ENCODE assay signal across 13 cellular contexts in the genomic region with DNA sequence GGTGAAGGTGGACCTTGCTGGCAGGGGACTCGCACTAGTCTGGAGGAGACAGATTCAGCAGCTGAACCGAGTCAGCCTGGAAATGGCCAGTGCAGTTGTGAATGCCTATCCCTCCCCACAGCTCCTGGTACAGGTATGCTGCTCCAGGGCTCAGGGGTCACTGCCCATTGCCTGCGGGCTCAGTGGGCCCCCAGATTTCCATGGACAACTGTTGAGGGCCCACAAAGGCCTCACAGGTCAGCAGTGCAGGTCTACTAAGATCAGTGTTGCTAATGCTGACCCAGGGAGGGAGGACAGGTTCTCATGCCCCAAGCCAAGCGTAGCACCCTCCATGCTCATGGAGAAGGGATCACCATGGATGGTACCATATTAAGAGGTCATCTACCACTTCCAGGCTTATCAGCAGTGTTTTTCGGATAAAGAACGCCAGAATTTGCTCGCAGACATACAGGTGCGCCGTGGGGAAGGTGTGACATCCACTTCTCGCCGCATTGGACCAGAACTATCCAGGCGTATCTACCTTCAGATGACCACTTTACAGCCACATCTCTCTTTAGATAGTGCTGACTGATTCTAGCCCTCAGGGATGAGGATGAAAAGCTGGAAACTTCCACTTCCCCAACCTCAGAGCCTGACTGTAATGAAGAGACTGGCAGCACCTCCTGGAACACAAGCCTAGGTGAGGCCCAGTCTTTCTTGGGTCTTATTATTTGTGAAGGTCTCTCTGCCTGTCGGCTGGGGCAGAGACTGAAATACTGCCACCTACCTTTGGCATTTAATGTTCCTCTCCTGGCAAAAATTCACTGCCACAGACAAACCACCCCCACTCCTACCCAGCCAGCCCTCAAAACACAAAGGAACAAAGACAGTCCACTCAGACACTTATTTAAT. TPM values are rescaled to one million over a fixed set of nuclear protein-coding genes. Genes with fewer than 3 reads are reported as not detected.
A peak's percentile ranks its signal among the peaks of the same experiment; 100 is the strongest.
DNase-seq lines count a peak whose midpoint lies in the region; ATAC-seq and TF ChIP-seq lines count a peak whose summit lies in the region.
"Had no signal": no experiment of that assay in that cellular context is flagged by ENCODE, and none has a peak within 500 bp of the region (broad histone marks: within the 10 kb centered on the region; RNA-seq: fewer than 3 reads in every experiment).

No MANE protein-coding gene starts in this region.

- no peaks in the 10 kb centered on the region for H3K27me3 ChIP-seq in PC-3 (ENCODE audit: low read length)
- no peaks in the 10 kb centered on the region for H3K27me3 ChIP-seq in smooth muscle cell (ENCODE audit: low read depth)
- H3K27me3 ChIP-seq: ascending aorta, upper lobe of right lung had no signal

- CTCF ChIA-PET in PC-3 (lab: Charles Lee) = no interaction called here

- no peaks in the 10 kb centered on the region for H3F3A ChIP-seq in PC-3 (ENCODE audit: low read length, unreplicated experiment)
- peaks cover 35% of the 10 kb centered on the region for H3F3A ChIP-seq in smooth muscle cell (ENCODE audit: low read depth)

- 96% methylated on average over 13 of the region's 13 CpGs for whole genome bisulfite sequencing in smooth muscle cell (ENCODE audit: low lambda C conversion rate)

- H3K9me2 ChIP-seq in PC-3 (replicated peaks; ENCODE audit: low read length) = no peaks in the 10 kb centered on the region

- DNase-seq in PC-3 = peak; percentile 36
- no peak for DNase-seq in erythroblast (lab: John Stamatoyannopoulos, UW)
- no peak for DNase-seq in G401 (ENCODE audit: low spot score)
- DNase-seq in NCI-H146 (lab: John Stamatoyannopoulos, UW) = no peak
- DNase-seq in smooth muscle cell (lab: John Stamatoyannopoulos, UW; ENCODE audit: unreplicated experiment) = no peak
- no peak for DNase-seq in ureter (ENCODE audit: low spot score)
- DNase-seq: activated T-cell treated with anti-CD3 and anti-CD28 coated beads for 4 hours, HCEC 1CT, NCI-H2171, upper lobe of right lung had no signal

- H4K20me1 ChIP-seq in PC-3 (ENCODE audit: low read length) (no peaks in the 10 kb centered on the region), smooth muscle cell (ENCODE audit: low read depth) (peaks cover 33% of the 10 kb centered on the region)

- intact Hi-C loops in PC-3 (cut with micrococcal nuclease) = no loop called here

- no peak overlapping the region for H3K27ac ChIP-seq in 22Rv1
- no peak overlapping the region for H3K27ac ChIP-seq in PC-3 (ENCODE audit: low read length)
- no peak overlapping the region for H3K27ac ChIP-seq in smooth muscle cell (ENCODE audit: low read depth)
- H3K27ac ChIP-seq: ascending aorta, upper lobe of right lung had no signal

- peak; percentile 36 for TF ChIP-seq POLR2A in erythroblast (IDR thresholded peaks at IDR 0.05; ENCODE audit: low read length)

- no peak overlapping the region for H3K4me3 ChIP-seq in PC-3 (ENCODE audit: low read length)
- H3K4me3 ChIP-seq in smooth muscle cell = no peak overlapping the region
- H3K4me3 ChIP-seq: ascending aorta, upper lobe of right lung had no signal

- no TSS peak for BruUV-seq in PC-3 (replicated peaks; lab: Mats Ljungman, UMichigan)

- no peak overlapping the region for H3K9ac ChIP-seq in PC-3 (ENCODE audit: low read length)
- H3K9ac ChIP-seq in smooth muscle cell (ENCODE audit: low read depth) = no peak overlapping the region

- in situ Hi-C loops in G401 (cut with HindIII; ENCODE audit: low sequenced_read_pairs) = no loop called here

- TF ChIP-seq CTCF in 22Rv1 (IDR thresholded peaks at IDR 0.05) = peak; percentile 33; the same call in 1 of the 2 replicates
- 0 out of 3 replicates have a peak, but pooled peaks have one; percentile 18 for TF ChIP-seq CTCF in GM12872 (IDR thresholded peaks at IDR 0.05; ENCODE audit: insufficient read depth, low read depth, low read length)
- peak; percentile 47 for TF ChIP-seq CTCF in PC-3 (conservative IDR thresholded peaks at IDR 0.05; ENCODE audit: low read depth, low read length)
- TF ChIP-seq CTCF in smooth muscle cell (IDR thresholded peaks at IDR 0.05; ENCODE audit: borderline replicate concordance, insufficient read depth, poor library complexity, severe bottlenecking) = no peak

- H3K9me3 ChIP-seq in PC-3 (ENCODE audit: low read length) = no peaks in the 10 kb centered on the region
- H3K9me3 ChIP-seq in smooth muscle cell (replicated peaks; ENCODE audit: low read depth) = no peaks in the 10 kb centered on the region
- H3K9me3 ChIP-seq: ascending aorta, upper lobe of right lung had no signal

- peaks cover 57% of the 10 kb centered on the region for H3K36me3 ChIP-seq in PC-3 (ENCODE audit: low read depth, low read length)
- H3K36me3 ChIP-seq in smooth muscle cell (ENCODE audit: low read depth) = peaks cover 21% of the 10 kb centered on the region

- H2AFZ ChIP-seq in PC-3 (ENCODE audit: low read length) (no peak overlapping the region), smooth muscle cell (ENCODE audit: low read depth) (no peak overlapping the region)

- H3K79me2 ChIP-seq in PC-3 (ENCODE audit: low read length) (no peaks in the 10 kb centered on the region), smooth muscle cell (ENCODE audit: low read depth) (no peaks in the 10 kb centered on the region)

- H3K4me2 ChIP-seq in PC-3 (ENCODE audit: low read length) (no peak overlapping the region), smooth muscle cell (no peak overlapping the region)

- no peaks in the 10 kb centered on the region for H3K4me1 ChIP-seq in PC-3 (ENCODE audit: insufficient read depth, low read length)
- no peaks in the 10 kb centered on the region for H3K4me1 ChIP-seq in smooth muscle cell (ENCODE audit: low read depth)
- H3K4me1 ChIP-seq: ascending aorta, upper lobe of right lung had no signal

- ATAC-seq in PC-3 = peak; percentile 19
- ATAC-seq: upper lobe of right lung had no signal

- POLR2A ChIA-PET in PC-3 (lab: Charles Lee; ENCODE audit: unreplicated experiment) = no interaction called here

RNA-seq across cellular contexts. Expression of a gene that starts 7.6 kb away (rescaled TPM):
- total RNA-seq in PC-3 (2014; rRNA removed) = 20.0 and 28.0 TPM in 2 replicates
- 6.6 and 21.6 TPM in 2 replicates for total RNA-seq in G401 (2014; rRNA removed; shearing (Covaris generic))
- 4.6 and 8.2 TPM in 2 replicates for total RNA-seq in smooth muscle cell
- 9.6 and 12.9 TPM in 2 replicates for polyA plus RNA-seq in smooth muscle cell
- total RNA-seq in ureter = 0.94 TPM
- total RNA-seq: ascending aorta had no signal

RNA-seq across cellular contexts. Expression of a gene that starts 7.6 kb away (rescaled TPM):
- total RNA-seq in PC-3 (2014; rRNA removed) (168 and 173 TPM in 2 replicates), smooth muscle cell (62.8 and 69.8 TPM in 2 replicates), ureter (55.0 TPM)
- total RNA-seq in G401 (2014; rRNA removed; shearing (Covaris generic)) = 69.9 and 84.5 TPM in 2 replicates
- 130 and 138 TPM in 2 replicates for polyA plus RNA-seq in smooth muscle cell

RNA-seq across cellular contexts. Expression of a gene that starts 16.7 kb away (rescaled TPM):
- 324 and 427 TPM in 2 replicates for total RNA-seq in PC-3 (2014; rRNA removed)
- total RNA-seq in G401 (2014; rRNA removed; shearing (Covaris generic)) = 150 and 182 TPM in 2 replicates
- total RNA-seq in smooth muscle cell = 160 and 164 TPM in 2 replicates
- 139 and 161 TPM in 2 replicates for polyA plus RNA-seq in smooth muscle cell
- 73.5 TPM for total RNA-seq in ureter

RNA-seq across cellular contexts. Expression of a gene that starts 34.7 kb away (rescaled TPM):
- total RNA-seq in PC-3 (2014; rRNA removed) = 53.5 and 54.3 TPM in 2 replicates
- 31.5 and 33.5 TPM in 2 replicates for total RNA-seq in G401 (2014; rRNA removed; shearing (Covaris generic))
- 33.2 and 34.3 TPM in 2 replicates for total RNA-seq in smooth muscle cell
- polyA plus RNA-seq in smooth muscle cell = 32.3 and 41.4 TPM in 2 replicates
- 31.2 TPM for total RNA-seq in ureter

RNA-seq across cellular contexts. Expression of a gene that starts 45.4 kb away (rescaled TPM):
- total RNA-seq in PC-3 (2014; rRNA removed) (69.3 and 72.7 TPM in 2 replicates), smooth muscle cell (16.8 and 18.6 TPM in 2 replicates), ureter (172 TPM)
- total RNA-seq in G401 (2014; rRNA removed; shearing (Covaris generic)) = 58.8 and 69.4 TPM in 2 replicates
- 13.7 and 21.3 TPM in 2 replicates for polyA plus RNA-seq in smooth muscle cell
